In genomic region chr10:42972946-42973345, GRCh38 we compare ENCODE assay signal across 22 cellular contexts.
"Had no signal": no experiment of that assay in that cellular context is flagged by ENCODE, and none has a peak within 500 bp of the region (broad histone marks: within the 10 kb centered on the region; RNA-seq: fewer than 3 reads in every experiment).

No MANE protein-coding gene starts in this region.

- H3K27ac Mint-ChIP-seq: activated naive CD8-positive, alpha-beta T cell; effector memory CD8-positive, alpha-beta T cell; naive thymus-derived CD4-positive, alpha-beta T cell; stimulated activated naive B cell treated with anti-CD40 and anti-IgM and Interleukin-4, amounts not matched to agents 10 μg/mL and 1 μg/mL and 100 μg/mL, for 72 hours; type B pancreatic cell had no signal

- H3K9me3 Mint-ChIP-seq: central memory CD8-positive, alpha-beta T cell; effector memory CD8-positive, alpha-beta T cell; naive thymus-derived CD4-positive, alpha-beta T cell; neural crest cell; stimulated activated naive B cell treated with anti-CD40 and anti-IgM and Interleukin-4, amounts not matched to agents 10 μg/mL and 1 μg/mL and 100 μg/mL, for 72 hours; type B pancreatic cell had no signal

- H3K27ac ChIP-seq: dorsolateral prefrontal cortex, esophagus muscularis mucosa, left ventricle myocardium inferior, sigmoid colon, vagina had no signal

- H3K36me3 Mint-ChIP-seq: activated naive CD8-positive, alpha-beta T cell; naive thymus-derived CD4-positive, alpha-beta T cell; stimulated activated naive B cell treated with anti-CD40 and anti-IgM and Interleukin-4, amounts not matched to agents 10 μg/mL and 1 μg/mL and 100 μg/mL, for 72 hours; type B pancreatic cell had no signal

- H3K4me1 ChIP-seq: esophagus muscularis mucosa, left ventricle myocardium inferior, sigmoid colon, vagina had no signal

- H3K36me3 ChIP-seq: esophagus muscularis mucosa, left ventricle myocardium inferior, sigmoid colon, vagina had no signal

- DNase-seq: activated CD4-positive, alpha-beta T cell treated with anti-CD3 and anti-CD28 coated beads for 1 hour; activated T-cell treated with anti-CD3 and anti-CD28 coated beads, Interleukin-2, amount 50 U/mL, for 1 hour; effector memory CD8-positive, alpha-beta T cell; glutamatergic neuron; hippocampal formation; kidney glomerular epithelial cell; left ventricle myocardium inferior; occipital lobe; stimulated activated CD4-positive, alpha-beta T cell treated with anti-CD3 and anti-CD28 coated beads, Interleukin-2, amount 100 ng/mL, for 48 hours; stimulated activated naive B cell treated with anti-CD40 and anti-IgM and Interleukin-4, amounts not matched to agents 10 μg/mL and 1 μg/mL and 100 μg/mL, for 72 hours had no signal

- FAIRE-seq: astrocyte, colon, frontal cortex had no signal

- H3K4me3 Mint-ChIP-seq: activated naive CD8-positive, alpha-beta T cell; central memory CD8-positive, alpha-beta T cell; effector memory CD8-positive, alpha-beta T cell; naive thymus-derived CD4-positive, alpha-beta T cell; neural crest cell; stimulated activated naive B cell treated with anti-CD40 and anti-IgM and Interleukin-4, amounts not matched to agents 10 μg/mL and 1 μg/mL and 100 μg/mL, for 72 hours; type B pancreatic cell had no signal

- H3K27me3 Mint-ChIP-seq: activated naive CD8-positive, alpha-beta T cell; stimulated activated naive B cell treated with anti-CD40 and anti-IgM and Interleukin-4, amounts not matched to agents 10 μg/mL and 1 μg/mL and 100 μg/mL, for 72 hours; type B pancreatic cell had no signal

- H3K9me3 ChIP-seq: esophagus muscularis mucosa, left ventricle myocardium inferior, sigmoid colon, vagina had no signal

- H3K4me1 Mint-ChIP-seq: central memory CD8-positive, alpha-beta T cell; neural crest cell; stimulated activated naive B cell treated with anti-CD40 and anti-IgM and Interleukin-4, amounts not matched to agents 10 μg/mL and 1 μg/mL and 100 μg/mL, for 72 hours had no signal

- H3K27me3 ChIP-seq: vagina had no signal

- H3K4me3 ChIP-seq: dorsolateral prefrontal cortex, esophagus muscularis mucosa, left ventricle myocardium inferior, sigmoid colon, vagina had no signal
